In the genomic region with DNA sequence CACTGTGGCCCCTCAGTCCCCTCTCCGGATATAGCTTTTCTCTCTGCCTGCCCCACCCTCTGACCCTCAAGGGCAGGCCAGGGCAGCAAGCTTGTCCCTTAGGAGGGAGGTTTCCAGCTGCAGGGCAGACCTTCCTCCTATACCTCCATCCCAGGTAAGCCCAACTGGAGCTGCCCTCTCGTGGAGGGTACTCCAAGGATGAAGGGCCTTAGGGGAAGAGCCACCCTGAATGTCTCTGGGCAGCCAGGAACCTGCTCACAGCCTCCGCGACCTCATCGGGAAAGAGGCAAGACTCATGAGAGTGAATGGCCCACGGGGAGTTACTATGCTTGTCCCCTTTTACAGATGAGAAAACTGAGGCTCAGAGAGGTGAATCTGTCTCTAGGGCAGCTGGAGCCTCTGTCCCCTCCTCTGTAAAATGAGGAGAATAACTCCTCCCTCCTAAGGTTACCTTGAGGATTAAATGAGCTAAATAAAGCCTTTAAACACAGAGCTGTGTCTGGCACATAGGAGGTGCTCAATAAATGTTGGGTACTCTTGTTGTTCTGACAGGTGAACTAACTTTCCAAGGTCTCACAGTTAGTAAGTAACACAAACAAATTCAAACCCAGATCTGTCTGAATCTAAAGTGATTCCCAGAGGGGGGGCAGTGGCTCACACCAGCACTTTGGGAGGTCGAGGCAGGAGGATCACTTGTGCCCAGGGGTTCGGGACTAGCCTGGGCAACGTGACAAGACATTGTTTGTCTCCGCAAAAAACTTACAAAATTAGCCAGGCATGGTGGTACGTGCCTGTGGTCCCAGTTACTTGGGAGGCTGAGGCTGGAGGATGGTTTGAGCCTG, we compare ENCODE assay signal across 28 cellular contexts. TPM values are rescaled to one million over a fixed set of nuclear protein-coding genes. Genes with fewer than 3 reads are reported as not detected.
DNase-seq lines count a peak whose midpoint lies in the region; ATAC-seq, FAIRE-seq and TF ChIP-seq lines count a peak whose summit lies in the region.
"Had no signal": no experiment of that assay in that cellular context is flagged by ENCODE, and none has a peak within 500 bp of the region (broad histone marks: within the 10 kb centered on the region; RNA-seq: fewer than 3 reads in every experiment).

No MANE protein-coding gene starts in this region.

- H2BK120ac ChIP-seq in H1 (replicated peaks; ENCODE audit: low read depth, low read length) (no peak overlapping the region), mesenchymal stem cell (ENCODE audit: low read depth, low read length) (no peak overlapping the region)

- H3K18ac ChIP-seq in H1 (ENCODE audit: extremely low read depth, low read length) = no peak overlapping the region
- H3K18ac ChIP-seq in mesenchymal stem cell (ENCODE audit: low read depth in 1 of 2, low read length in 2 of 2) = no peak overlapping the region

- H2BK12ac ChIP-seq in H1 (ENCODE audit: low read depth, low read length) (no peak overlapping the region), mesenchymal stem cell (ENCODE audit: low read length in 2 of 2) (no peak overlapping the region)

- H3K27me3 Mint-ChIP-seq in GM23338 (ENCODE audit: insufficient read depth, low read depth, poor library complexity) = peaks cover 20% of the 10 kb centered on the region
- H3K27me3 Mint-ChIP-seq in nephron progenitor cell (ENCODE audit: low read depth, poor library complexity) = peaks cover 3% of the 10 kb centered on the region

- H4K8ac ChIP-seq in H1 (ENCODE audit: extremely low read depth, insufficient read depth, low read length) = no peak overlapping the region
- H4K8ac ChIP-seq in mesenchymal stem cell (ENCODE audit: low read length) = no peak overlapping the region

- H3K4me1 Mint-ChIP-seq in GM23338 = peaks cover 9% of the 10 kb centered on the region
- peaks cover 31% of the 10 kb centered on the region for H3K4me1 Mint-ChIP-seq in nephron progenitor cell

- H3F3A ChIP-seq in GM23338 (replicated peaks; ENCODE audit: low read depth) = peaks cover 15% of the 10 kb centered on the region; the same call in 1 of the 2 replicates

- no peak overlapping the region for H4K5ac ChIP-seq in H1 (ENCODE audit: insufficient read length, low read depth, low read length)

- H3K56ac ChIP-seq in H1 (replicated peaks; ENCODE audit: insufficient read length, low read depth, low read length) = no peak overlapping the region

- no peak overlapping the region for H2BK5ac ChIP-seq in H1 (ENCODE audit: low read depth, low read length)
- no peak overlapping the region for H2BK5ac ChIP-seq in mesenchymal stem cell (ENCODE audit: low read depth, low read length, poor library complexity, severe bottlenecking)

- H4K91ac ChIP-seq in H1 (replicated peaks; ENCODE audit: insufficient read length, low read length) (no peak overlapping the region), mesenchymal stem cell (ENCODE audit: low read length) (no peak overlapping the region)

- peak in 1 of 2 experiments; percentile 29; a peak in 1 of 4 replicates for TF ChIP-seq CTCF in GM23338 (conservative IDR thresholded peaks at IDR 0.05; ENCODE audit: low read depth in 2 of 2)
- TF ChIP-seq CTCF in H1 (IDR thresholded peaks at IDR 0.05; ENCODE audit: control extremely low read depth in 1 of 3, insufficient read depth in 1 of 3, low read depth in 1 of 3, low read length in 3 of 3) = no peak
- no peak for TF ChIP-seq CTCF in nephron progenitor cell (IDR thresholded peaks at IDR 0.05)
- TF ChIP-seq CTCF in upper lobe of left lung (IDR thresholded peaks at IDR 0.05) = no peak

- H3K4me1 ChIP-seq in GM23338 (ENCODE audit: insufficient read depth) (0 out of 2 replicates have a peak, but pooled peaks cover 3% of the 10 kb centered on the region), H1 (replicated peaks in 1 of 4; ENCODE audit: control insufficient read depth in 3 of 4, insufficient read depth in 4 of 4, low read length in 3 of 4) (peaks cover 0 to 3% (median 1%) of the 10 kb centered on the region in 4 experiments; a peak in 2 of 7 replicates), mesenchymal stem cell (ENCODE audit: control insufficient read depth, insufficient read depth, low read depth, low read length) (peaks cover 9% of the 10 kb centered on the region), upper lobe of left lung (peaks cover 8 to 15% (median 11%) of the 10 kb centered on the region in 4 donors)

- POLR2A ChIA-PET in H1 (lab: Charles Lee; ENCODE audit: partially characterized antibody) = interaction anchor here (1.2 to 1.4 kb wide), 2 partner anchors 29 to 59 kb away, joined by 3 to 4 read pairs; no protein-coding TSS in a partner anchor

- H3K14ac ChIP-seq in H1 (ENCODE audit: insufficient read length) (no peak overlapping the region), mesenchymal stem cell (ENCODE audit: low read length in 2 of 2) (no peak overlapping the region)

- FAIRE-seq in H1 (lab: Jason Lieb, UNC) = no peak
- FAIRE-seq: GM18507, RCC 7860 had no signal

- H3K79me1 ChIP-seq in H1 (ENCODE audit: low read depth, low read length) (no peaks in the 10 kb centered on the region), mesenchymal stem cell (replicated peaks; ENCODE audit: low read length, poor library complexity, severe bottlenecking) (no peaks in the 10 kb centered on the region)

- H3K9ac ChIP-seq in H1 (replicated peaks in 1 of 4; ENCODE audit: extremely low read depth in 1 of 4, low read depth in 3 of 4, low read length in 3 of 4) (no peak overlapping the region), mesenchymal stem cell (ENCODE audit: low read length) (no peak overlapping the region)
- H3K9ac ChIP-seq: GM23248, KMS-11 had no signal

- H2BK20ac ChIP-seq in H1 (ENCODE audit: low read length) = no peak overlapping the region

- TF ChIP-seq EP300 in H1 (IDR thresholded peaks at IDR 0.05; ENCODE audit: borderline replicate concordance in 1 of 2, low read depth in 2 of 2, low read length in 2 of 2) = no peak
- TF ChIP-seq EP300 in upper lobe of left lung (IDR thresholded peaks at IDR 0.05) = no peak

- peaks cover 11% of the 10 kb centered on the region for H3K9me3 Mint-ChIP-seq in GM23338
- H3K9me3 Mint-ChIP-seq in nephron progenitor cell = no peaks in the 10 kb centered on the region
- H3K9me3 Mint-ChIP-seq: activated naive CD4-positive, alpha-beta T cell treated with anti-CD3 and anti-CD28 coated beads, Interleukin-2, amount 50 U/mL, for 72 hours; activated T-cell treated with anti-CD3 and anti-CD28 coated beads, Interleukin-2, amount 50 U/mL, for 72 hours; natural killer cell treated with Interleukin-12 subunit alpha and Interleukin-12 subunit beta and Interleukin-15 and Interleukin-18, amount 100 ng/mL, for 72 hours had no signal

- no peaks in the 10 kb centered on the region for H3K9me3 ChIP-seq in H1 (ENCODE audit: insufficient read depth in 2 of 2, low read depth in 1 of 2, low read length in 1 of 2)
- no peaks in the 10 kb centered on the region for H3K9me3 ChIP-seq in mesenchymal stem cell (ENCODE audit: control insufficient read depth, low read length)
- H3K9me3 ChIP-seq in upper lobe of left lung = no peaks in the 10 kb centered on the region
- H3K9me3 ChIP-seq: ascending aorta, heart right ventricle, transverse colon had no signal

- ATAC-seq in GM23338 = no peak
- no peak for ATAC-seq in upper lobe of left lung (ENCODE audit: low FRiP score in 2 of 2)
- ATAC-seq: activated naive CD4-positive, alpha-beta T cell treated with anti-CD3 and anti-CD28 coated beads, Interleukin-2, amount 50 U/mL, for 72 hours; activated T-cell treated with anti-CD3 and anti-CD28 coated beads, Interleukin-2, amount 50 U/mL, for 72 hours; heart right ventricle; left colon had no signal

- no peaks in the 10 kb centered on the region for H3K23me2 ChIP-seq in H1 (ENCODE audit: low read depth, low read length)

- H3K36me3 Mint-ChIP-seq in GM23338 (ENCODE audit: low read depth) (peaks cover 3% of the 10 kb centered on the region; the same call in 1 of the 3 replicates), nephron progenitor cell (ENCODE audit: low read depth) (no peaks in the 10 kb centered on the region)
- H3K36me3 Mint-ChIP-seq: activated naive CD4-positive, alpha-beta T cell treated with anti-CD3 and anti-CD28 coated beads, Interleukin-2, amount 50 U/mL, for 72 hours; natural killer cell treated with Interleukin-12 subunit alpha and Interleukin-12 subunit beta and Interleukin-15 and Interleukin-18, amount 100 ng/mL, for 72 hours had no signal

- CTCF ChIA-PET in H1 (lab: Charles Lee; ENCODE audit: partially characterized antibody) = interaction anchor here (0.6 to 2.9 kb wide), 23 partner anchors 10 to 190 kb away, joined by 3 to 24 read pairs (median 3); partner anchors contain the start of gene SRXN1

- DNase-seq in NCI-H82 (lab: John Stamatoyannopoulos, UW) = peak; percentile 51
- no peak for DNase-seq in NCI-H82 treated with DMSO at 0.1 percent for 48 hours (lab: John Stamatoyannopoulos, UW; ENCODE audit: unreplicated experiment)
- no peak for DNase-seq in GM23338 (ENCODE audit: low spot score)
- DNase-seq in H1 (ENCODE audit: low read depth in 1 of 2, low spot score in 2 of 2) = no peak
- no peak for DNase-seq in nephron progenitor cell
- no peak for DNase-seq in mesenteric fat pad (ENCODE audit: low spot score)
- no peak for DNase-seq in mesenchymal stem cell
- DNase-seq in upper lobe of left lung = no peak
- DNase-seq: activated CD4-positive, alpha-beta T cell treated with anti-CD3 and anti-CD28 coated beads for 4 hours; activated T-cell treated with anti-CD3 and anti-CD28 coated beads, Interleukin-2, amount 50 U/mL, for 72 hours; central memory CD4-positive, alpha-beta T cell; DMS79 treated with DMSO at 0.1 percent for 48 hours; heart right ventricle; left colon; stimulated activated CD4-positive, alpha-beta T cell treated with anti-CD3 and anti-CD28 coated beads, Interleukin-15, amount 100 ng/mL, for 24 hours; transverse colon had no signal

- H2AFZ ChIP-seq in GM23338 = no peak overlapping the region; the same call in 1 of the 2 replicates
- no peak overlapping the region for H2AFZ ChIP-seq in H1 (ENCODE audit: low read length)
- no peak overlapping the region for H2AFZ ChIP-seq in mesenchymal stem cell (ENCODE audit: low read depth, low read length)
- H2AFZ ChIP-seq: GM23248 had no signal

- H3K4me3 Mint-ChIP-seq in GM23338 (peak overlapping the region; percentile 55), nephron progenitor cell (peak overlapping the region; percentile 77)
- H3K4me3 Mint-ChIP-seq: natural killer cell treated with Interleukin-12 subunit alpha and Interleukin-12 subunit beta and Interleukin-15 and Interleukin-18, amount 100 ng/mL, for 72 hours had no signal

- H3K27ac ChIP-seq in GM23338 (ENCODE audit: low read depth) (no peak overlapping the region), H1 (ENCODE audit: low read depth, low read length) (no peak overlapping the region), mesenchymal stem cell (ENCODE audit: low read length, poor library complexity, severe bottlenecking) (no peak overlapping the region), upper lobe of left lung (peak overlapping the region in 2 of 4 donors; percentile 8 to 32)
- H3K27ac ChIP-seq: ascending aorta, GM23248, KMS-11, transverse colon had no signal

- no peaks in the 10 kb centered on the region for H4K20me1 ChIP-seq in GM23338 (replicated peaks; ENCODE audit: insufficient read depth)
- H4K20me1 ChIP-seq in H1 (replicated peaks in 1 of 2; ENCODE audit: control insufficient read depth in 1 of 2, insufficient read depth in 2 of 2, low read length in 2 of 2) = no peaks in the 10 kb centered on the region

- no peak overlapping the region for H3K23ac ChIP-seq in H1 (ENCODE audit: insufficient read length)
- H3K23ac ChIP-seq in mesenchymal stem cell (ENCODE audit: low read length in 2 of 2) = no peak overlapping the region

- H3K4me2 ChIP-seq in GM23338 (no peak overlapping the region), H1 (ENCODE audit: insufficient read depth in 1 of 2, low read depth in 2 of 2, low read length in 2 of 2) (no peak overlapping the region), mesenchymal stem cell (ENCODE audit: low read length, poor library complexity, severe bottlenecking) (no peak overlapping the region)
- H3K4me2 ChIP-seq: KMS-11 had no signal

- H3K4ac ChIP-seq in H1 (replicated peaks; ENCODE audit: insufficient read length, low read depth, low read length) (no peak overlapping the region), mesenchymal stem cell (ENCODE audit: low read depth in 1 of 2, low read length in 2 of 2) (no peak overlapping the region)

- WGBS in H1 (ENCODE audit: extremely low coverage in 1 of 2, insufficient coverage in 1 of 2, insufficient read length in 1 of 2, insufficient replicate concordance in 2 of 2, low coverage in 1 of 2, low lambda C conversion rate in 2 of 2, missing lambda C conversion rate in 1 of 2), 2 experiments = 83% methylated on average over 11 of the region's 11 CpGs; no CpG with 5 or more reads in 1 of the 2 experiments
- WGBS in mesenchymal stem cell = 70% methylated on average over 11 of the region's 11 CpGs
- WGBS in upper lobe of left lung, 2 donors = 54 to 70% methylated on average over 11 of the region's 11 CpGs

- H3K4me3 ChIP-seq in GM23338 = no peak overlapping the region
- no peak overlapping the region for H3K4me3 ChIP-seq in H1 (ENCODE audit: extremely low read depth in 1 of 4, insufficient read depth in 2 of 4, low read depth in 3 of 4, low read length in 4 of 4)
- H3K4me3 ChIP-seq in mesenchymal stem cell (ENCODE audit: insufficient read depth in 1 of 2, low read depth in 1 of 2, low read length in 2 of 2) = no peak overlapping the region
- no peak overlapping the region for H3K4me3 ChIP-seq in upper lobe of left lung
- H3K4me3 ChIP-seq: ascending aorta, GM23248, heart right ventricle, transverse colon had no signal

- no peak for TF ChIP-seq POLR2A in H1 (IDR thresholded peaks at IDR 0.05; ENCODE audit: control extremely low read depth in 1 of 2, low read depth in 2 of 2, low read length in 2 of 2)
- TF ChIP-seq POLR2A in upper lobe of left lung (IDR thresholded peaks at IDR 0.05) = no peak

- H3K27ac Mint-ChIP-seq in GM23338 = no peak overlapping the region
- peak overlapping the region; percentile 98 for H3K27ac Mint-ChIP-seq in nephron progenitor cell
- H3K27ac Mint-ChIP-seq: activated T-cell treated with anti-CD3 and anti-CD28 coated beads, Interleukin-2, amount 50 U/mL, for 72 hours had no signal

- H3K27me3 ChIP-seq in GM23338 (ENCODE audit: insufficient read depth) (no peaks in the 10 kb centered on the region), H1 (replicated peaks in 1 of 4; ENCODE audit: control insufficient read depth in 3 of 4, extremely low read depth in 1 of 4, insufficient read depth in 3 of 4, low read length in 3 of 4) (no peaks in the 10 kb centered on the region), mesenchymal stem cell (ENCODE audit: control insufficient read depth in 1 of 2, insufficient read depth in 1 of 2, low read length in 2 of 2) (peaks cover 25 to 27% of the 10 kb centered on the region in 2 experiments), upper lobe of left lung (peaks cover 0 to 7% (median 0%) of the 10 kb centered on the region in 4 donors)
- H3K27me3 ChIP-seq: ascending aorta had no signal

- TF ChIP-seq RAD21 in H1 (IDR thresholded peaks at IDR 0.05 in 1 of 2, conservative IDR thresholded peaks at IDR 0.05 in 1 of 2; ENCODE audit: low read depth in 2 of 2, low read length in 2 of 2) = peak; percentile 4 to 25; a peak in 2 of 4 replicates

- H3K79me2 ChIP-seq in GM23338 (replicated peaks; ENCODE audit: insufficient read depth) (no peaks in the 10 kb centered on the region), H1 (ENCODE audit: control insufficient read depth in 1 of 2, insufficient read depth in 2 of 2, low read length in 2 of 2) (no peaks in the 10 kb centered on the region)

- H3K36me3 ChIP-seq in GM23338 (ENCODE audit: insufficient read depth) = no peaks in the 10 kb centered on the region
- no peaks in the 10 kb centered on the region for H3K36me3 ChIP-seq in H1 (ENCODE audit: control insufficient read depth in 2 of 4, insufficient read depth in 4 of 4, low read length in 3 of 4)
- H3K36me3 ChIP-seq in mesenchymal stem cell (ENCODE audit: control insufficient read depth in 1 of 2, insufficient read depth in 2 of 2, low read depth in 1 of 2, low read length in 2 of 2) = no peaks in the 10 kb centered on the region
- no peaks in the 10 kb centered on the region for H3K36me3 ChIP-seq in upper lobe of left lung
- H3K36me3 ChIP-seq: ascending aorta, heart right ventricle, transverse colon had no signal

- H2BK15ac ChIP-seq in H1 (ENCODE audit: low read length) (no peak overlapping the region), mesenchymal stem cell (ENCODE audit: low read depth, poor library complexity, severe bottlenecking) (no peak overlapping the region)

- no peaks in the 10 kb centered on the region for H3K9me2 ChIP-seq in GM23338 (ENCODE audit: insufficient read depth)

- H2AK5ac ChIP-seq in H1 (ENCODE audit: low read depth, low read length) (no peak overlapping the region), mesenchymal stem cell (ENCODE audit: low read length, severe bottlenecking) (no peak overlapping the region)

RNA-seq across cellular contexts. Expression of gene SRXN1, which starts 12.1 kb away (rescaled TPM):
- total RNA-seq in GM23338 (2014; rRNA removed; shearing (Covaris generic)) = 18.6 and 26.6 TPM in 2 replicates
- 8.0 and 8.4 TPM in 2 replicates for polyA plus RNA-seq in GM23338 (2016; fragmentation: Nextera tagmentation; extraction: Ambion mirVana)
- 15.8 and 16.7 TPM in 2 replicates for total RNA-seq in H1 (2021; fragmentation: NEBNext Ultra II Directional; extraction: Animal tissue kit (Norgen Biotek cat#: 25700))
- 12.2 and 12.7 TPM in 2 replicates for polyA plus RNA-seq in H1 (2011; rRNA removed)
- polyA plus RNA-seq in H1 (2011; cell fraction: cytosol; rRNA removed) = 15.8 TPM
- polyA plus RNA-seq in H1 (2011; cell fraction: nucleus; rRNA removed) = 7.5 TPM
- 15.0 to 16.5 TPM (median 15.5 TPM) in 4 replicates for polyA plus RNA-seq in H1 (2012, experiment 1 of 2)
- polyA plus RNA-seq in H1 (2012, experiment 2 of 2) = 5.7 TPM
- 13.5 TPM for polyA plus RNA-seq in H1 (2013, experiment 1 of 2)
- polyA plus RNA-seq in H1 (2013, experiment 2 of 2) = 13.9 TPM
- polyA minus RNA-seq in H1 (2011; rRNA and poly(A)+ RNA removed) = 14.4 and 15.9 TPM in 2 replicates
- polyA minus RNA-seq in H1 (2011; cell fraction: cytosol; rRNA and poly(A)+ RNA removed) = 5.9 TPM
- polyA minus RNA-seq in H1 (2011; cell fraction: nucleus; rRNA and poly(A)+ RNA removed) = 7.6 TPM
- 41.5 TPM for total RNA-seq in mesenteric fat pad
- polyA plus RNA-seq in mesenchymal stem cell (2013, experiment 1 of 2) = 24.9 TPM
- 25.0 TPM for polyA plus RNA-seq in mesenchymal stem cell (2013, experiment 2 of 2)
- 10 to 100 TPM; 10.5 to 58.2 (median 32.7) TPM for total RNA-seq in upper lobe of left lung

RNA-seq across cellular contexts. Expression of gene TCF15, which starts 30.8 kb away (rescaled TPM):
- 2.0 and 3.8 TPM in 2 replicates for total RNA-seq in GM23338 (2014; rRNA removed; shearing (Covaris generic))
- polyA plus RNA-seq in GM23338 (2016; fragmentation: Nextera tagmentation; extraction: Ambion mirVana) (4.0 and 4.2 TPM in 2 replicates), H1 (2011; rRNA removed) (3.7 and 4.4 TPM in 2 replicates)
- total RNA-seq in H1 (2021; fragmentation: NEBNext Ultra II Directional; extraction: Animal tissue kit (Norgen Biotek cat#: 25700)) = 6.9 and 7.3 TPM in 2 replicates
- 4.0 TPM for polyA plus RNA-seq in H1 (2011; cell fraction: cytosol; rRNA removed)
- polyA plus RNA-seq in H1 (2011; cell fraction: nucleus; rRNA removed) = 2.3 TPM
- polyA plus RNA-seq in H1 (2012, experiment 1 of 2) = 3.3 to 7.0 TPM (median 5.5 TPM) in 4 replicates
- polyA plus RNA-seq in H1 (2012, experiment 2 of 2) = 1.3 TPM
- 5.6 TPM for polyA plus RNA-seq in H1 (2013, experiment 1 of 2)
- polyA plus RNA-seq in H1 (2013, experiment 2 of 2) = 5.4 TPM
- 0.15 and 0.38 TPM in 2 replicates for polyA minus RNA-seq in H1 (2011; rRNA and poly(A)+ RNA removed)
- 4.1 TPM for polyA minus RNA-seq in H1 (2011; cell fraction: cytosol; rRNA and poly(A)+ RNA removed)
- 2.9 TPM for polyA minus RNA-seq in H1 (2011; cell fraction: nucleus; rRNA and poly(A)+ RNA removed)
- total RNA-seq in mesenteric fat pad (7.0 TPM), upper lobe of left lung (1 to 10 TPM in 2 of 6 donors, under 1 TPM in 3, not detected in 1; 0.14 to 1.4 (median 0.39) TPM)
- not detected for polyA plus RNA-seq in mesenchymal stem cell (2013, experiment 1 of 2)
- polyA plus RNA-seq in mesenchymal stem cell (2013, experiment 2 of 2) = not detected
- total RNA-seq: activated T-cell treated with anti-CD3 and anti-CD28 coated beads, Interleukin-2, amount 50 U/mL, for 72 hours; fibroblast of villous mesenchyme; GM23248; HT-29; T-helper 1 cell treated with Interleukin-12 subunit alpha and Interleukin-12 subunit beta and Interleukin-4 antibody, amounts not matched to agents 30 ng/mL and 1 ng/mL, for 36 hours; transverse colon had no signal
- polyA plus RNA-seq: GM23248 had no signal

RNA-seq across cellular contexts. Expression of gene SCRT2, which starts 34.7 kb away (rescaled TPM):
- total RNA-seq in GM23338 (2014; rRNA removed; shearing (Covaris generic)) = 0.31 and 0.35 TPM in 2 replicates
- polyA plus RNA-seq in GM23338 (2016; fragmentation: Nextera tagmentation; extraction: Ambion mirVana) (0.28 TPM in 1 of 2 replicates, not detected in the other), H1 (2011; rRNA removed) (0.12 and 0.14 TPM in 2 replicates)
- total RNA-seq in H1 (2021; fragmentation: NEBNext Ultra II Directional; extraction: Animal tissue kit (Norgen Biotek cat#: 25700)) = 0.27 and 0.34 TPM in 2 replicates
- polyA plus RNA-seq in H1 (2011; cell fraction: cytosol; rRNA removed) = 0.05 TPM
- 0.57 TPM for polyA plus RNA-seq in H1 (2011; cell fraction: nucleus; rRNA removed)
- polyA plus RNA-seq in H1 (2012, experiment 1 of 2) = 0.21 to 0.36 TPM (median 0.32 TPM) in 4 replicates
- 0.25 TPM for polyA plus RNA-seq in H1 (2012, experiment 2 of 2)
- polyA plus RNA-seq in H1 (2013, experiment 1 of 2) = 0.59 TPM
- 0.55 TPM for polyA plus RNA-seq in H1 (2013, experiment 2 of 2)
- polyA minus RNA-seq in H1 (2011; rRNA and poly(A)+ RNA removed) = 0.05 and 0.06 TPM in 2 replicates
- 0.44 TPM for polyA minus RNA-seq in H1 (2011; cell fraction: cytosol; rRNA and poly(A)+ RNA removed)
- 0.30 TPM for polyA minus RNA-seq in H1 (2011; cell fraction: nucleus; rRNA and poly(A)+ RNA removed)
- total RNA-seq in mesenteric fat pad (not detected), upper lobe of left lung (not detected)
- not detected for polyA plus RNA-seq in mesenchymal stem cell (2013, experiment 1 of 2)
- polyA plus RNA-seq in mesenchymal stem cell (2013, experiment 2 of 2) = not detected
- total RNA-seq: activated naive CD4-positive, alpha-beta T cell treated with anti-CD3 and anti-CD28 coated beads, Interleukin-2, amount 50 U/mL, for 72 hours; activated T-cell treated with anti-CD3 and anti-CD28 coated beads, Interleukin-2, amount 50 U/mL, for 72 hours; ascending aorta; epithelial cell of proximal tubule; fibroblast of villous mesenchyme; GM23248; heart right ventricle; HT-29; left colon; natural killer cell treated with Interleukin-12 subunit alpha and Interleukin-12 subunit beta and Interleukin-15 and Interleukin-18, amount 100 ng/mL, for 72 hours; posterior vena cava; T-helper 1 cell treated with Interleukin-12 subunit alpha and Interleukin-12 subunit beta and Interleukin-4 antibody, amounts not matched to agents 30 ng/mL and 1 ng/mL, for 36 hours; transverse colon had no signal
- polyA plus RNA-seq: GM23248, heart right ventricle had no signal
